In the genomic region with DNA sequence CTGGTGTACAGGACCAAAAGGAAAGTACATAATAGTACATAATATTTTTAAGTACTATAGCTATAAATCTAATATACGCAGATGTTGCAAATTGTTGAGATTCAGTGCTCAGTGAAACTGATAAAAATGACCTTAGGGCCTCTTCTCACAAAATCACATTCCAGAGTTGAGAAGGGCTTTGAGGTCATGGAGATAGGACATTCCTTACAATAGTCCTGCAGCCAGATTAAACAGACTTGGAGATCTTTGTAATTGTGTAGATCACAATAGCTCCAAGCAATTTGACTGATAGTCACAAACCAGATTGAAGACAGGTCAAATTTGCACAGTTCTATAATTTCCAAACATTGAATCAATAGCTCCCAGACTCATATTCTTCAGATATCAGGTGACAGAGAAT, we compare ENCODE assay signal across 1 cellular context.
TF ChIP-seq lines count a peak whose summit lies in the region.

No MANE protein-coding gene starts in this region.

TF ChIP-seq in endothelial cell of umbilical vein, 7 proteins besides CTCF, POLR2A, EP300 and RAD21:
- no peak for TF ChIP-seq FOS (IDR thresholded peaks at IDR 0.05; ENCODE audit: borderline replicate concordance, insufficient read depth, low read length)
- no peak for TF ChIP-seq GATA2 (IDR thresholded peaks at IDR 0.05; ENCODE audit: insufficient read depth, insufficient read length, low read depth, low read length)
- no peak for TF ChIP-seq EZH2 (IDR thresholded peaks at IDR 0.05; ENCODE audit: borderline replicate concordance, low read depth, low read length, severe bottlenecking)
- no peak for TF ChIP-seq MYC (IDR thresholded peaks at IDR 0.05; ENCODE audit: low read depth, low read length)
- no peak for TF ChIP-seq JUN (IDR thresholded peaks at IDR 0.05; ENCODE audit: borderline replicate concordance, insufficient read depth, insufficient read length, low read depth)
- no peak for TF ChIP-seq POLR2AphosphoS5 (IDR thresholded peaks at IDR 0.05; ENCODE audit: insufficient read depth, low read depth, low read length)
- TF ChIP-seq, protein P1, sequence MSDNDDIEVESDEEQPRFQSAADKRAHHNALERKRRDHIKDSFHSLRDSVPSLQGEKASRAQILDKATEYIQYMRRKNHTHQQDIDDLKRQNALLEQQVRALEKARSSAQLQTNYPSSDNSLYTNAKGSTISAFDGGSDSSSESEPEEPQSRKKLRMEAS (IDR thresholded peaks at IDR 0.05; ENCODE audit: insufficient read depth, insufficient read length), result no peak
